26 cellular contexts compared by ENCODE assay signal in genomic region chr2:42640261-42640660, GRCh38.
"Had no signal": no experiment of that assay in that cellular context is flagged by ENCODE, and none has a peak within 500 bp of the region (broad histone marks: within the 10 kb centered on the region; RNA-seq: fewer than 3 reads in every experiment).

No MANE protein-coding gene starts in this region.

- H3K4me1 Mint-ChIP-seq: immature natural killer cell had no signal

- ATAC-seq: heart left ventricle, left colon, natural killer cell, right cardiac atrium had no signal

- H3K36me3 Mint-ChIP-seq: natural killer cell had no signal

- H3K9me3 ChIP-seq: heart left ventricle, spleen, vagina had no signal

- H3K9me3 Mint-ChIP-seq: immature natural killer cell, natural killer cell, neural progenitor cell, type B pancreatic cell had no signal

- H3K9ac ChIP-seq: neural progenitor cell had no signal

- DNase-seq: activated CD4-positive, alpha-beta T cell treated with anti-CD3 and anti-CD28 coated beads for 4 hours; activated CD4-positive, alpha-beta T cell treated with anti-CD3 and anti-CD28 coated beads, Interleukin-2, amount 50 U/mL, for 4 hours; activated gamma-delta T cell treated with Interleukin-2 at 50 U/mL for 16 hours; activated naive CD4-positive, alpha-beta T cell treated with anti-CD3 and anti-CD28 coated beads, Interleukin-2, amount 50 U/mL, for 16 hours; aorta; cerebellar nuclear complex; dorsolateral prefrontal cortex; effector memory CD4-positive, alpha-beta T cell; heart left ventricle; hypothalamus; immature natural killer cell; kidney; left colon; mammary epithelial cell; natural killer cell; occipital lobe; posterior cingulate gyrus; right cardiac atrium; spleen; stimulated activated naive CD4-positive, alpha-beta T cell treated with Interleukin-2 at 50 U/mL for 16 hours; substantia nigra had no signal

- H3K27ac Mint-ChIP-seq: immature natural killer cell, natural killer cell, neural progenitor cell, type B pancreatic cell had no signal

- H2AFZ ChIP-seq: neural progenitor cell had no signal

- H3K4me2 ChIP-seq: neural progenitor cell had no signal

- H3K27me3 Mint-ChIP-seq: type B pancreatic cell had no signal

- H3K4me3 Mint-ChIP-seq: immature natural killer cell, natural killer cell, neural progenitor cell, type B pancreatic cell had no signal

- H3K27ac ChIP-seq: cardiac muscle cell, coronary artery, dorsolateral prefrontal cortex, heart left ventricle, neural progenitor cell, spleen, vagina had no signal

- H3K4me3 ChIP-seq: cardiac muscle cell, coronary artery, heart left ventricle, neural progenitor cell, spleen, vagina had no signal

- H3K27me3 ChIP-seq: cardiac muscle cell, dorsolateral prefrontal cortex, heart left ventricle, neural progenitor cell, spleen, vagina had no signal
